32 cellular contexts compared by ENCODE assay signal in genomic region chr11:86237267-86237804, GRCh38.
"Had no signal": no experiment of that assay in that cellular context is flagged by ENCODE, and none has a peak within 500 bp of the region (broad histone marks: within the 10 kb centered on the region; RNA-seq: fewer than 3 reads in every experiment).

No MANE protein-coding gene starts in this region.

- H3K9me3 ChIP-seq: adrenal gland, body of pancreas, breast epithelium had no signal

- H3K4me1 ChIP-seq: adrenal gland, body of pancreas, breast epithelium had no signal

- H3K36me3 ChIP-seq: adrenal gland, brain microvascular endothelial cell, breast epithelium had no signal

- ATAC-seq: activated CD8-positive, alpha-beta T cell treated with anti-CD3 and anti-CD28 coated beads for 36 hours; activated naive CD4-positive, alpha-beta T cell treated with anti-CD3 and anti-CD28 coated beads, Interleukin-2, amount 50 U/mL, for 72 hours; activated T-cell treated with anti-CD3 and anti-CD28 coated beads, Interleukin-2, amount 50 U/mL, for 4 hours; activated T-cell treated with anti-CD3 and anti-CD28 coated beads, Interleukin-2, amount 50 U/mL, for 72 hours; activated T-helper 17 cell treated with anti-CD3 and anti-CD28 coated beads, Interleukin-2, amount 50 U/mL, for 72 hours; body of pancreas had no signal

- H3K27me3 ChIP-seq: adrenal gland, body of pancreas, brain microvascular endothelial cell, breast epithelium had no signal

- H3K4me3 ChIP-seq: adrenal gland, body of pancreas, breast epithelium had no signal

- DNase-seq: activated B cell treated with CpG ODN at 0.5 μM for 24 hours; activated CD4-positive, alpha-beta memory T cell treated with anti-CD3 and anti-CD28 coated beads for 36 hours; activated CD4-positive, alpha-beta T cell treated with anti-CD3 and anti-CD28 coated beads for 4 hours; activated CD4-positive, alpha-beta T cell treated with anti-CD3 and anti-CD28 coated beads, Interleukin-2, amount 10 ng/mL, durations not matched to agents 24 days and 14 days; activated CD4-positive, alpha-beta T cell treated with anti-CD3 and anti-CD28 coated beads, Interleukin-2, amount 50 U/mL, for 1 hour; activated CD4-positive, alpha-beta T cell treated with anti-CD3 and anti-CD28 coated beads, Interleukin-2, amount 50 U/mL, for 4 hours; activated CD4-positive, CD25-positive, alpha-beta regulatory T cell treated with anti-CD3 and anti-CD28 coated beads, Interleukin-2, amount 50 U/mL, for 72 hours; activated CD8-positive, alpha-beta memory T cell treated with anti-CD3 and anti-CD28 coated beads, Interleukin-2, amount 50 U/mL, for 4 hours; activated CD8-positive, alpha-beta T cell treated with anti-CD3 and anti-CD28 coated beads for 36 hours; activated effector memory CD4-positive, alpha-beta T cell treated with anti-CD3 and anti-CD28 coated beads, Interleukin-2, amount 50 U/mL, for 16 hours; activated gamma-delta T cell treated with Interleukin-2 at 50 U/mL for 16 hours; activated naive CD4-positive, alpha-beta T cell; activated naive CD4-positive, alpha-beta T cell treated with anti-CD3 and anti-CD28 coated beads for 36 hours; activated naive CD4-positive, alpha-beta T cell treated with anti-CD3 and anti-CD28 coated beads, Interleukin-2, amount 50 U/mL, for 16 hours; activated naive CD8-positive, alpha-beta T cell treated with anti-CD3 and anti-CD28 coated beads for 36 hours; activated T-cell treated with anti-CD3 and anti-CD28 coated beads for 4 hours; activated T-cell treated with anti-CD3 and anti-CD28 coated beads, Interleukin-2, amount 50 U/mL, for 1 hour; activated T-cell treated with anti-CD3 and anti-CD28 coated beads, Interleukin-2, amount 50 U/mL, for 4 hours; activated T-cell treated with anti-CD3 and anti-CD28 coated beads, Interleukin-2, amount 50 U/mL, for 72 hours; adrenal gland; amniotic stem cell; aorta; body of pancreas; brain microvascular endothelial cell; central memory CD4-positive, alpha-beta T cell; T-helper 1 cell; T-helper 2 cell; T-helper 9 cell had no signal

- H3K27ac ChIP-seq: adrenal gland, body of pancreas, brain microvascular endothelial cell, breast epithelium, VCaP had no signal
